ENCODE assay signal across 9 cellular contexts in the genomic region with DNA sequence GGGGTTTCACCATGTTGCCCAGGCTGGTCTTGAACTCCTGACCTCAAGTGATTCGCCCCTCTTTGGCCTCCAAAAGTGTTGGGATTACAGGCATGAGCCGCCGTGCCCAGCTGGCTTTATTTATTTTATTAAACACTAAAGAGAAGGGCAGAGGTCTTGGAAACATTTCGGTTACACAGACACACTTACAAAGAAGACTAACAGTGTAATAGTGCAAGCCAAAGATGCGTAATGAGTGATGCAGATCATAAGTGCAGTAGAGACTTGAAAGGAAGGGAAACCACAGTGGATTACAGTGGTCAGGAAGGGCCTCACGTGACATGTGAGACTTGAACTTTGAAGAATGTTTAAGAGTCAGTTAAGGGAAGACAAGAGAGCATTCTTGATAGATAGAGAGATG. TPM values are rescaled to one million over a fixed set of nuclear protein-coding genes. Genes with fewer than 3 reads are reported as not detected.
DNase-seq lines count a peak whose midpoint lies in the region; ATAC-seq and TF ChIP-seq lines count a peak whose summit lies in the region.
"Had no signal": no experiment of that assay in that cellular context is flagged by ENCODE, and none has a peak within 500 bp of the region (broad histone marks: within the 10 kb centered on the region; RNA-seq: fewer than 3 reads in every experiment).

No MANE protein-coding gene starts in this region.

- H3K27me3 Mint-ChIP-seq in activated B cell treated with CpG ODN at 0.5 μM for 24 hours, result no peaks in the 10 kb centered on the region

- CTCF ChIA-PET in activated B cell treated with CpG ODN at 0.5 μM for 24 hours (lab: Charles Lee), result no interaction called here
- CTCF ChIA-PET in RWPE1 (lab: Yijun Ruan, JAX), result no interaction called here

- H3K4me1 Mint-ChIP-seq in activated B cell treated with CpG ODN at 0.5 μM for 24 hours, result peaks cover 5% of the 10 kb centered on the region

- intact Hi-C loops in activated B cell treated with CpG ODN at 0.5 μM for 24 hours (cut with micrococcal nuclease), result no loop called here
- intact Hi-C loops in cardiac septum (cut with DNase I), result no loop called here

- DNase-seq in activated B cell treated with CpG ODN at 0.5 μM for 24 hours, result no peak
- DNase-seq in effector CD8-positive, alpha-beta T cell (lab: John Stamatoyannopoulos, UW), result peak; percentile 65
- peak; percentile 20 to 36 for DNase-seq in stimulated activated CD8-positive, alpha-beta memory T cell treated with anti-CD3 and anti-CD28 coated beads, Interleukin-2, amount 100 ng/mL, for 48 hours (ENCODE audit: low read depth in 2 of 2)
- no peak for DNase-seq in cardiac septum (ENCODE audit: low spot score)
- no peak for DNase-seq in NAMALWA (ENCODE audit: low spot score)
- DNase-seq in RWPE1 (ENCODE audit: low spot score), result no peak

- H3K27ac Mint-ChIP-seq in activated B cell treated with CpG ODN at 0.5 μM for 24 hours, result no peak overlapping the region

- TF ChIP-seq CTCF in activated B cell treated with CpG ODN at 0.5 μM for 24 hours (IDR thresholded peaks at IDR 0.05) (no peak), RWPE1 (conservative IDR thresholded peaks at IDR 0.05; ENCODE audit: low read depth) (no peak)

- ATAC-seq in GM18858 (IDR thresholded peaks at IDR 0.05; ENCODE audit: unreplicated experiment) (peak; percentile 83), HG03280 (IDR thresholded peaks at IDR 0.05; ENCODE audit: unreplicated experiment) (peak; percentile 85), activated B cell treated with CpG ODN at 0.5 μM for 24 hours (ENCODE audit: low read depth) (peak; percentile 74)

- H3K4me3 Mint-ChIP-seq in activated B cell treated with CpG ODN at 0.5 μM for 24 hours, result no peak overlapping the region

- no peak overlapping the region for H3K27ac ChIP-seq in RWPE1
- H3K27ac ChIP-seq: VCaP had no signal

- POLR2A ChIA-PET in activated B cell treated with CpG ODN at 0.5 μM for 24 hours (lab: Charles Lee), result interaction anchor here (1.1 kb wide), 1 partner anchor 11 kb away, joined by 3 read pairs; no protein-coding TSS in a partner anchor
- POLR2A ChIA-PET in RWPE1 (lab: Yijun Ruan, JAX; ENCODE audit: low non-redundant PET), result no interaction called here

- no peaks in the 10 kb centered on the region for H3K9me3 Mint-ChIP-seq in activated B cell treated with CpG ODN at 0.5 μM for 24 hours

- no peaks in the 10 kb centered on the region for H3K36me3 Mint-ChIP-seq in activated B cell treated with CpG ODN at 0.5 μM for 24 hours (ENCODE audit: low read depth)

RNA-seq across cellular contexts. Expression of gene CDK17, which starts 33.9 kb away (rescaled TPM):
- 52.1 and 57.3 TPM in 2 replicates for total RNA-seq in activated B cell treated with CpG ODN at 0.5 μM for 24 hours
- 22.9 TPM for total RNA-seq in cardiac septum

RNA-seq across cellular contexts. Expression of gene CFAP54, which starts 55.3 kb away (rescaled TPM):
- total RNA-seq in activated B cell treated with CpG ODN at 0.5 μM for 24 hours (0.44 and 0.64 TPM in 2 replicates), cardiac septum (0.48 TPM)

Comparison
In these comparisons a context has a peak if more than half of its experiments do, and no peak if none do; other contexts are left out.
1. DNase-seq: peak in effector CD8-positive, alpha-beta T cell (single experiment) and stimulated activated CD8-positive, alpha-beta memory T cell treated with anti-CD3 and anti-CD28 coated beads, Interleukin-2, amount 100 ng/mL, for 48 hours (2 of 2); none in activated B cell treated with CpG ODN at 0.5 μM for 24 hours (single experiment), cardiac septum (single experiment), NAMALWA (single experiment) and RWPE1 (single experiment).
2. Peak in every context shown above with its lines, with median percentiles within 50 percentile points of each other: ATAC-seq.